11 cellular contexts compared by ENCODE assay signal in the genomic region with DNA sequence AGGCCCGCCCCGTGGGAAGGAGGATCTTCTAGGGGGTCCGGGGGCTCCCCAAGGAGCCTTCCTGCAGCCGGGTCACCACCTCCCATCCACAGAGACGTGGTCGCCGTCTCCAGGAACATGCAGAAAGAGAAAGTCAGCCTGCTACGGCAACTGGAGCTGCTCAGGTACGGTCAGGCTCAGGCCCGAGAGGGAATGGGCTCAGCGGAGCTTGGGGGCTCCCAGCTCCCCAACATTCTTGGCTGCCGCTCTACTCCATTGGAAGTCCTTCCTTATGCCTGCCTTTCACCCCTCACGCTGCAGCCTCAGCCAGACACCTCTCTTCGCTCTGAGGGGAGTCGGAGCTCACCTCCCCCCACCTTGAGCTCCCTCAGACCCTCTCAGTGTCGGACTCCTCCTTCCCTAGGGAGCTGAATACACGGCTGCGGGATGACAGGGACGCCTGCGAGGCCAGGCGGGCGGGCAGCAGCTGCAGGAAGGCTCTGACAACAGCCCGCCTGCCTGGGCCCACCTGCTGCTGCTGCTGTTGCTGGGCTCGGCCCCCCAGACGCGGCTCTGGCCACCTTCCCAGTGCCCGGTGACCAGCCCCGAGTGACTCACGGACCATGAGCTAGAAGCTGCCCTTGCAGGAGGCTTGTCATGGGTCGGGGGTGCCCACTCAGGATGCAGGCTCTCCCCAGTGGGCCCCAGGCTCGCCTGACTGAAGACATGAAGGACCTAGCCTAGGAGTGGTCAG. TPM values are rescaled to one million over a fixed set of nuclear protein-coding genes. Genes with fewer than 3 reads are reported as not detected.
DNase-seq lines count a peak whose midpoint lies in the region; ATAC-seq and TF ChIP-seq lines count a peak whose summit lies in the region.
"Had no signal": no experiment of that assay in that cellular context is flagged by ENCODE, and none has a peak within 500 bp of the region (broad histone marks: within the 10 kb centered on the region; RNA-seq: fewer than 3 reads in every experiment).

No MANE protein-coding gene starts in this region.

- peak overlapping the region; percentile 18 for H3K4me3 Mint-ChIP-seq in activated naive CD4-positive, alpha-beta T cell treated with anti-CD3 and anti-CD28 coated beads for 36 hours
- H3K4me3 Mint-ChIP-seq in stimulated activated effector memory CD8-positive, alpha-beta T cell treated with anti-CD3 and anti-CD28 coated beads, Interleukin-12 subunit alpha, Interleukin-12 subunit beta, amount 100 ng/mL, for 72 hours: peak overlapping the region; percentile 70

- H3K4me1 Mint-ChIP-seq in activated naive CD4-positive, alpha-beta T cell treated with anti-CD3 and anti-CD28 coated beads for 36 hours (ENCODE audit: low read depth): peaks cover 40% of the 10 kb centered on the region
- peaks cover 22% of the 10 kb centered on the region for H3K4me1 Mint-ChIP-seq in stimulated activated effector memory CD8-positive, alpha-beta T cell treated with anti-CD3 and anti-CD28 coated beads, Interleukin-12 subunit alpha, Interleukin-12 subunit beta, amount 100 ng/mL, for 72 hours

- no peak overlapping the region for H2AFZ ChIP-seq in fibroblast of lung (ENCODE audit: low read length)

- H3K4me3 ChIP-seq in NT2/D1 (ENCODE audit: insufficient read length, low read depth): peak overlapping the region; percentile 62
- peak overlapping the region in 1 of 4 experiments; percentile 12 for H3K4me3 ChIP-seq in fibroblast of lung (replicated peaks in 1 of 4; ENCODE audit: control extremely low read depth in 1 of 4, insufficient read depth in 1 of 4, low read depth in 3 of 4, low read length in 4 of 4)
- H3K4me3 ChIP-seq in thyroid gland (replicated peaks in 1 of 3): peak overlapping the region in 1 of 3 donors; percentile 23

- H3K27ac ChIP-seq in fibroblast of lung (ENCODE audit: insufficient read depth, low read length) (no peak overlapping the region), thyroid gland (no peak overlapping the region)

- WGBS in thyroid gland, 2 donors: 71 to 74% methylated on average over 19 of the region's 31 CpGs

- H3K9me3 Mint-ChIP-seq in activated naive CD4-positive, alpha-beta T cell treated with anti-CD3 and anti-CD28 coated beads for 36 hours: no peaks in the 10 kb centered on the region
- H3K9me3 Mint-ChIP-seq in stimulated activated effector memory CD8-positive, alpha-beta T cell treated with anti-CD3 and anti-CD28 coated beads, Interleukin-12 subunit alpha, Interleukin-12 subunit beta, amount 100 ng/mL, for 72 hours: no peaks in the 10 kb centered on the region
- H3K9me3 Mint-ChIP-seq: dendritic cell treated with granulocyte-macrophage colony-stimulating factor and Interleukin-4, amounts not matched to agents 40 ng/mL and 50 ng/mL, for 4 days had no signal

- no peak overlapping the region for H3K27ac Mint-ChIP-seq in activated naive CD4-positive, alpha-beta T cell treated with anti-CD3 and anti-CD28 coated beads for 36 hours
- no peak overlapping the region for H3K27ac Mint-ChIP-seq in stimulated activated effector memory CD8-positive, alpha-beta T cell treated with anti-CD3 and anti-CD28 coated beads, Interleukin-12 subunit alpha, Interleukin-12 subunit beta, amount 100 ng/mL, for 72 hours
- H3K27ac Mint-ChIP-seq: dendritic cell treated with granulocyte-macrophage colony-stimulating factor and Interleukin-4, amounts not matched to agents 40 ng/mL and 50 ng/mL, for 4 days had no signal

- no peaks in the 10 kb centered on the region for H4K20me1 ChIP-seq in fibroblast of lung (ENCODE audit: control insufficient read depth, extremely low read depth, insufficient read depth, low read length)

- no peak for TF ChIP-seq POLR2A in thyroid gland (IDR thresholded peaks at IDR 0.05)

- CTCF ChIA-PET in activated naive CD4-positive, alpha-beta T cell treated with anti-CD3 and anti-CD28 coated beads for 36 hours (lab: Charles Lee): no interaction called here

- DNase-seq in activated naive CD4-positive, alpha-beta T cell treated with anti-CD3 and anti-CD28 coated beads for 36 hours: no peak
- DNase-seq in activated naive CD4-positive, alpha-beta T cell treated with anti-CD3 and anti-CD28 coated beads, Interleukin-2, amount 50 U/mL, for 16 hours: no peak
- no peak for DNase-seq in NT2/D1 (ENCODE audit: low read depth, low spot score)
- peak; percentile 46 to 67 for DNase-seq in fibroblast of lung (ENCODE audit: low read depth in 2 of 2)
- no peak for DNase-seq in stimulated activated effector memory CD8-positive, alpha-beta T cell treated with anti-CD3 and anti-CD28 coated beads, Interleukin-12 subunit alpha, Interleukin-12 subunit beta, amount 100 ng/mL, for 72 hours (ENCODE audit: low spot score in 2 of 2)
- no peak for DNase-seq in posterior vena cava (ENCODE audit: low spot score)
- no peak for DNase-seq in thyroid gland
- no peak for DNase-seq in NCI-H446 (lab: John Stamatoyannopoulos, UW)
- DNase-seq: KBM-7, midbrain had no signal

- peaks cover 39% of the 10 kb centered on the region for H3K4me1 ChIP-seq in NT2/D1 (ENCODE audit: insufficient read depth, insufficient read length)
- H3K4me1 ChIP-seq in fibroblast of lung (ENCODE audit: control insufficient read depth, extremely low read depth, insufficient read depth, low read length): peaks cover 37% of the 10 kb centered on the region
- peaks cover 67 to 77% of the 10 kb centered on the region in 2 donors for H3K4me1 ChIP-seq in thyroid gland

- H3K27me3 Mint-ChIP-seq in activated naive CD4-positive, alpha-beta T cell treated with anti-CD3 and anti-CD28 coated beads for 36 hours (ENCODE audit: low read depth): peaks cover 45% of the 10 kb centered on the region

- peak overlapping the region; percentile 91 for H3K4me2 ChIP-seq in fibroblast of lung (ENCODE audit: extremely low read depth, insufficient read depth, low read length)

- peaks cover 57% of the 10 kb centered on the region for H3K27me3 ChIP-seq in NT2/D1 (ENCODE audit: insufficient read depth, insufficient read length)
- H3K27me3 ChIP-seq in fibroblast of lung (ENCODE audit: control insufficient read depth, insufficient read depth, low read length): no peaks in the 10 kb centered on the region
- no peaks in the 10 kb centered on the region for H3K27me3 ChIP-seq in thyroid gland

- TF ChIP-seq CTCF in fibroblast of lung (conservative IDR thresholded peaks at IDR 0.05 in 1 of 2, IDR thresholded peaks at IDR 0.05 in 1 of 2; ENCODE audit: low read depth in 1 of 2, low read length in 2 of 2): no peak
- no peak for TF ChIP-seq CTCF in thyroid gland (IDR thresholded peaks at IDR 0.05)

- H3K36me3 ChIP-seq in NT2/D1 (ENCODE audit: insufficient read depth, insufficient read length, low read length) (peaks cover 15% of the 10 kb centered on the region), fibroblast of lung (ENCODE audit: control insufficient read depth, insufficient read depth, low read length) (peaks cover 3% of the 10 kb centered on the region), thyroid gland (peaks cover 2 to 3% of the 10 kb centered on the region in 2 donors)

- no peak for ATAC-seq in stimulated activated effector memory CD8-positive, alpha-beta T cell treated with anti-CD3 and anti-CD28 coated beads, Interleukin-12 subunit alpha, Interleukin-12 subunit beta, amount 100 ng/mL, for 72 hours

- peak overlapping the region; percentile 88 for H3K9ac ChIP-seq in NT2/D1 (ENCODE audit: insufficient read length, low read depth)
- no peak overlapping the region for H3K9ac ChIP-seq in fibroblast of lung (ENCODE audit: insufficient read depth, low read length)

- intact Hi-C loops in activated naive CD4-positive, alpha-beta T cell treated with anti-CD3 and anti-CD28 coated beads for 36 hours (cut with micrococcal nuclease): no loop called here
- intact Hi-C loops in posterior vena cava (cut with DNase I): no loop called here
- intact Hi-C loops in thyroid gland (cut with DNase I): no loop called here

- no peaks in the 10 kb centered on the region for H3K9me3 ChIP-seq in NT2/D1 (ENCODE audit: insufficient read depth, low read length)
- H3K9me3 ChIP-seq in fibroblast of lung (ENCODE audit: control insufficient read depth, insufficient read depth, low read depth, low read length): no peaks in the 10 kb centered on the region
- H3K9me3 ChIP-seq in thyroid gland: no peaks in the 10 kb centered on the region

- H3K36me3 Mint-ChIP-seq in activated naive CD4-positive, alpha-beta T cell treated with anti-CD3 and anti-CD28 coated beads for 36 hours (ENCODE audit: low read depth): no peaks in the 10 kb centered on the region
- peaks cover 4% of the 10 kb centered on the region for H3K36me3 Mint-ChIP-seq in stimulated activated effector memory CD8-positive, alpha-beta T cell treated with anti-CD3 and anti-CD28 coated beads, Interleukin-12 subunit alpha, Interleukin-12 subunit beta, amount 100 ng/mL, for 72 hours

- peaks cover 23% of the 10 kb centered on the region for H3K79me2 ChIP-seq in fibroblast of lung (ENCODE audit: control insufficient read depth, insufficient read depth, low read length)

RNA-seq across cellular contexts. Expression of gene CD151, which starts 1.5 kb away (rescaled TPM):
- 10 to 100 TPM; 16.3 to 18.1 TPM for total RNA-seq in activated naive CD4-positive, alpha-beta T cell treated with anti-CD3 and anti-CD28 coated beads for 36 hours
- total RNA-seq in fibroblast of lung: 408 and 547 TPM in 2 replicates
- 711 and 748 TPM in 2 replicates for polyA plus RNA-seq in fibroblast of lung
- 822 and 945 TPM in 2 replicates for polyA plus RNA-seq in fibroblast of lung (2012)
- polyA minus RNA-seq in fibroblast of lung (ENCODE audit: low replicate concordance): 953 and 983 TPM in 2 replicates
- 100 to 1,000 TPM; 473 to 490 TPM for total RNA-seq in posterior vena cava
- 100 to 1,000 TPM; 135 to 326 (median 298) TPM for total RNA-seq in thyroid gland

RNA-seq across cellular contexts. Expression of gene CRACR2B, which starts 3.6 kb away (rescaled TPM):
- under 1 TPM; 0.32 to 0.41 TPM for total RNA-seq in activated naive CD4-positive, alpha-beta T cell treated with anti-CD3 and anti-CD28 coated beads for 36 hours
- 0.66 and 1.0 TPM in 2 replicates for total RNA-seq in fibroblast of lung
- polyA plus RNA-seq in fibroblast of lung: 0.11 and 0.82 TPM in 2 replicates
- 0.98 and 2.6 TPM in 2 replicates for polyA plus RNA-seq in fibroblast of lung (2012)
- 2.1 TPM in 1 of 2 replicates, not detected in the other for polyA minus RNA-seq in fibroblast of lung (ENCODE audit: low replicate concordance)
- 1 to 10 TPM; 3.5 to 4.3 TPM for total RNA-seq in posterior vena cava
- total RNA-seq in thyroid gland: 10 to 100 TPM in 2 of 4 donors, 1 to 10 TPM in 2; 4.1 to 21.2 (median 12.3) TPM

RNA-seq across cellular contexts. Expression of gene POLR2L, which starts 11.0 kb away (rescaled TPM):
- total RNA-seq in activated naive CD4-positive, alpha-beta T cell treated with anti-CD3 and anti-CD28 coated beads for 36 hours: 10 to 100 TPM; 68.1 to 68.2 TPM
- 106 and 196 TPM in 2 replicates for total RNA-seq in fibroblast of lung
- 181 and 317 TPM in 2 replicates for polyA plus RNA-seq in fibroblast of lung
- polyA plus RNA-seq in fibroblast of lung (2012): 609 and 1,027 TPM in 2 replicates
- polyA minus RNA-seq in fibroblast of lung (ENCODE audit: low replicate concordance): 267 and 318 TPM in 2 replicates
- 10 to 100 TPM; 63.9 to 91.4 TPM for total RNA-seq in posterior vena cava
- 10 to 100 TPM; 17.9 to 89.2 (median 52.4) TPM for total RNA-seq in thyroid gland

RNA-seq across cellular contexts. Expression of gene TSPAN4, which starts 11.4 kb away (rescaled TPM):
- 1 to 10 TPM; 5.0 to 6.3 TPM for total RNA-seq in activated naive CD4-positive, alpha-beta T cell treated with anti-CD3 and anti-CD28 coated beads for 36 hours
- total RNA-seq in fibroblast of lung (133 and 191 TPM in 2 replicates), posterior vena cava (10 to 100 TPM; 75.7 to 97.3 TPM), thyroid gland (100 to 1,000 TPM in 2 of 4 donors, 10 to 100 TPM in 2; 86.1 to 127 (median 107) TPM)
- 102 and 133 TPM in 2 replicates for polyA plus RNA-seq in fibroblast of lung
- polyA plus RNA-seq in fibroblast of lung (2012): 163 and 243 TPM in 2 replicates
- polyA minus RNA-seq in fibroblast of lung (ENCODE audit: low replicate concordance): 92.1 and 173 TPM in 2 replicates

RNA-seq across cellular contexts. Expression of gene PNPLA2, which starts 12.6 kb away (rescaled TPM):
- 10 to 100 TPM; 15.5 to 22.6 TPM for total RNA-seq in activated naive CD4-positive, alpha-beta T cell treated with anti-CD3 and anti-CD28 coated beads for 36 hours
- total RNA-seq in fibroblast of lung: 16.2 and 33.9 TPM in 2 replicates
- 16.2 and 17.0 TPM in 2 replicates for polyA plus RNA-seq in fibroblast of lung
- 65.5 and 80.5 TPM in 2 replicates for polyA plus RNA-seq in fibroblast of lung (2012)
- polyA minus RNA-seq in fibroblast of lung (ENCODE audit: low replicate concordance): 108 and 136 TPM in 2 replicates
- total RNA-seq in posterior vena cava: 10 to 100 TPM; 80.7 to 85.5 TPM
- total RNA-seq in thyroid gland: 10 to 100 TPM; 35.8 to 95.0 (median 57.6) TPM

Comparison
In these comparisons a context has a peak if more than half of its experiments do, and no peak if none do; other contexts are left out.
1. DNase-seq: peak in fibroblast of lung (2 of 2); none in activated naive CD4-positive, alpha-beta T cell treated with anti-CD3 and anti-CD28 coated beads for 36 hours (single experiment), activated naive CD4-positive, alpha-beta T cell treated with anti-CD3 and anti-CD28 coated beads, Interleukin-2, amount 50 U/mL, for 16 hours (single experiment), NT2/D1 (single experiment), stimulated activated effector memory CD8-positive, alpha-beta T cell treated with anti-CD3 and anti-CD28 coated beads, Interleukin-12 subunit alpha, Interleukin-12 subunit beta, amount 100 ng/mL, for 72 hours (0 of 2), posterior vena cava (single experiment), thyroid gland (0 of 2) and NCI-H446 (0 of 2).
2. RNA of gene CD151, which starts 1.5 kb away (total RNA-seq): 408 to 547 TPM in fibroblast of lung, 473 to 490 TPM in posterior vena cava and 135 to 326 TPM in thyroid gland; 16.3 to 18.1 TPM in activated naive CD4-positive, alpha-beta T cell treated with anti-CD3 and anti-CD28 coated beads for 36 hours; every median in the first group is over 4 times any median in the second.